In genomic region chr11:61160487-61161189, GRCh38 we compare ENCODE assay signal across 8 cellular contexts. TPM values are rescaled to one million over a fixed set of nuclear protein-coding genes. Genes with fewer than 3 reads are reported as not detected.
DNase-seq lines count a peak whose midpoint lies in the region; ATAC-seq and TF ChIP-seq lines count a peak whose summit lies in the region.

No MANE protein-coding gene starts in this region.

- intact Hi-C loops in CD14-positive monocyte (cut with micrococcal nuclease), result loop anchor here (2.0 to 10.0 kb wide), 5 partner anchors 96 to 264 kb away; partner anchors contain the start of genes SLC15A3 (in 2 of the 2) and CPSF7 (in 1 of the 2)

- peak overlapping the region; percentile 13 to 69 for H3K9ac ChIP-seq in liver (ENCODE audit: low read depth in 1 of 2, low read length in 2 of 2)

- peak overlapping the region; percentile 85 to 93 for H3K4me3 Mint-ChIP-seq in CD14-positive monocyte

- TF ChIP-seq CTCF in CD14-positive monocyte (IDR thresholded peaks at IDR 0.05), result no peak
- no peak for TF ChIP-seq CTCF in astrocyte of the cerebellum (IDR thresholded peaks at IDR 0.05; ENCODE audit: low read depth, low read length, missing control alignments)
- TF ChIP-seq CTCF in liver (IDR thresholded peaks at IDR 0.05; ENCODE audit: low read depth, low read length, missing input control), result no peak
- no peak for TF ChIP-seq CTCF in tibial nerve (IDR thresholded peaks at IDR 0.05)

- TF ChIP-seq RAD21 in liver (IDR thresholded peaks at IDR 0.05), result no peak

- WGBS in liver, result 15% methylated on average over 25 of the region's 25 CpGs
- 12 to 13% methylated on average over 19 to 25 of the region's 25 CpGs for WGBS in tibial nerve, 2 donors

- H3K4me3 ChIP-seq in astrocyte of the cerebellum (ENCODE audit: low read depth, low read length) (peak overlapping the region; percentile 65), liver (ENCODE audit: low read depth in 1 of 3, low read length in 3 of 3) (peak overlapping the region; percentile 63 to 88 (median 85)), tibial nerve (peak overlapping the region; percentile 81 to 90 (median 88))

- H3K27ac ChIP-seq in liver (ENCODE audit: low read depth in 1 of 2, low read length in 2 of 2) (peak overlapping the region; percentile 92 to 95), tibial nerve (peak overlapping the region; percentile 92 to 98 (median 96))

- H3K36me3 ChIP-seq in liver (ENCODE audit: control insufficient read depth in 4 of 4, insufficient read depth in 3 of 4, low read depth in 1 of 4, low read length in 3 of 4) (peaks cover 0 to 8% (median 0%) of the 10 kb centered on the region in 4 donors), tibial nerve (peaks cover 0 to 12% (median 0%) of the 10 kb centered on the region in 3 donors)

- in situ Hi-C loops in astrocyte of the cerebellum (cut with HindIII; ENCODE audit: low sequenced_read_pairs), result no loop called here

- H3K9me3 ChIP-seq in liver (ENCODE audit: control insufficient read depth in 4 of 4, low read length in 3 of 4) (no peaks in the 10 kb centered on the region), tibial nerve (peaks cover 0 to under 1% (median 0%) of the 10 kb centered on the region in 4 donors)

- DNase-seq in CD14-positive monocyte (ENCODE audit: low spot score) (no peak), HK-2 (ENCODE audit: unreplicated experiment) (peak; percentile 9), astrocyte of the cerebellum (ENCODE audit: low read depth) (no peak), tibial nerve (ENCODE audit: low spot score in 2 of 2) (peak in 1 of 2 donors; percentile 27), NCI-H187 (lab: John Stamatoyannopoulos, UW) (no peak)
- DNase-seq in stimulated activated naive CD4-positive, alpha-beta T cell (lab: John Stamatoyannopoulos, UW), result no peak

- peaks cover 0 to 10% (median 0%) of the 10 kb centered on the region in 3 donors for H3K27me3 Mint-ChIP-seq in CD14-positive monocyte (ENCODE audit: low read depth in 3 of 3)

- peaks cover 21 to 34% of the 10 kb centered on the region in 2 donors for H3K36me3 Mint-ChIP-seq in CD14-positive monocyte

- TF ChIP-seq EP300 in tibial nerve (IDR thresholded peaks at IDR 0.05), result peak in 1 of 2 donors; percentile 39

- peak overlapping the region; percentile 85 to 100 (median 95) for H3K27ac Mint-ChIP-seq in CD14-positive monocyte

- H3K4me1 ChIP-seq in liver (ENCODE audit: control insufficient read depth in 4 of 4, insufficient read depth in 4 of 4, low read length in 3 of 4) (peaks cover 0 to 18% (median 15%) of the 10 kb centered on the region in 4 donors), tibial nerve (peaks cover 0 to 39% (median 23%) of the 10 kb centered on the region in 4 donors)

- no peak for ATAC-seq in GM18858 (IDR thresholded peaks at IDR 0.05; ENCODE audit: unreplicated experiment)

- H3K4me1 Mint-ChIP-seq in CD14-positive monocyte, result peaks cover 75% of the 10 kb centered on the region

- TF ChIP-seq POLR2A in tibial nerve (IDR thresholded peaks at IDR 0.05), result no peak

- H3K9me3 Mint-ChIP-seq in CD14-positive monocyte, result peaks cover under 1 to 8% (median 5%) of the 10 kb centered on the region in 7 donors

- no peaks in the 10 kb centered on the region for H3K27me3 ChIP-seq in liver (ENCODE audit: control insufficient read depth in 4 of 4, insufficient read depth in 4 of 4, low read length in 3 of 4)
- no peaks in the 10 kb centered on the region for H3K27me3 ChIP-seq in tibial nerve

TF ChIP-seq in liver, 16 proteins besides CTCF, POLR2A, EP300 and RAD21:
- no peak for TF ChIP-seq NR2F2 (IDR thresholded peaks at IDR 0.05)
- no peak for TF ChIP-seq GABPA (IDR thresholded peaks at IDR 0.05 in 1 of 2, conservative IDR thresholded peaks at IDR 0.05 in 1 of 2)
- TF ChIP-seq TAF1 (conservative IDR thresholded peaks at IDR 0.05), result no peak
- peak; percentile 59 to 61 for TF ChIP-seq HNF4A (conservative IDR thresholded peaks at IDR 0.05)
- TF ChIP-seq REST (IDR thresholded peaks at IDR 0.05), result peak; percentile 71
- TF ChIP-seq HNF4G (IDR thresholded peaks at IDR 0.05), result no peak
- no peak for TF ChIP-seq ATF3 (IDR thresholded peaks at IDR 0.05)
- no peak for TF ChIP-seq SP1 (IDR thresholded peaks at IDR 0.05)
- TF ChIP-seq YY1 (IDR thresholded peaks at IDR 0.05), result no peak
- TF ChIP-seq JUND (IDR thresholded peaks at IDR 0.05), result no peak
- TF ChIP-seq MAX (IDR thresholded peaks at IDR 0.05), result peak; percentile 38
- no peak for TF ChIP-seq ZBTB33 (IDR thresholded peaks at IDR 0.05)
- TF ChIP-seq FOXA1 (IDR thresholded peaks at IDR 0.05), result no peak
- no peak for TF ChIP-seq RXRA (IDR thresholded peaks at IDR 0.05)
- TF ChIP-seq FOXA2 (IDR thresholded peaks at IDR 0.05), result no peak

RNA-seq across cellular contexts. Expression of gene VPS37C, which starts 0.6 kb away (rescaled TPM):
- polyA plus RNA-seq in CD14-positive monocyte, result 1 to 10 TPM; 1.9 to 3.8 TPM
- 1 to 10 TPM; 5.4 to 6.1 TPM for total RNA-seq in liver
- 1 to 10 TPM; 2.6 to 4.8 TPM for polyA plus RNA-seq in liver
- total RNA-seq in tibial nerve, result 10 to 100 TPM; 11.8 to 22.2 (median 13.6) TPM

RNA-seq across cellular contexts. Expression of gene PGA3, which starts 42.7 kb away (rescaled TPM):
- polyA plus RNA-seq in CD14-positive monocyte (1 to 10 TPM; 1.4 to 4.1 TPM), liver (under 1 TPM in 1 of 2 donors, not detected in 1; 0.54 TPM)
- total RNA-seq in liver (under 1 TPM; 0.25 to 0.56 TPM), tibial nerve (10 to 100 TPM in 1 of 4 donors, 1 to 10 TPM in 1, not detected in 2; 1.5 to 11.1 TPM)

RNA-seq across cellular contexts. Expression of gene CD5, which starts 58.3 kb away (rescaled TPM):
- under 1 TPM; 0.34 to 0.61 TPM for polyA plus RNA-seq in CD14-positive monocyte
- under 1 TPM; 0.09 to 0.25 TPM for total RNA-seq in liver
- under 1 TPM; 0.21 to 0.23 TPM for polyA plus RNA-seq in liver
- total RNA-seq in tibial nerve, result 1 to 10 TPM in 1 of 4 donors, under 1 TPM in 3; 0.20 to 1.8 (median 0.43) TPM
